In genomic region chr12:57248934-57249742, GRCh38 we compare ENCODE assay signal across 11 cellular contexts. TPM values are rescaled to one million over a fixed set of nuclear protein-coding genes. Genes with fewer than 3 reads are reported as not detected.
DNase-seq lines count a peak whose midpoint lies in the region; ATAC-seq and TF ChIP-seq lines count a peak whose summit lies in the region.
"Had no signal": no experiment of that assay in that cellular context is flagged by ENCODE, and none has a peak within 500 bp of the region (broad histone marks: within the 10 kb centered on the region; RNA-seq: fewer than 3 reads in every experiment).

No MANE protein-coding gene starts in this region.

- H4K8ac ChIP-seq in IMR-90 (ENCODE audit: low read depth in 2 of 2, low read length in 2 of 2), result no peak overlapping the region

- peak overlapping the region; percentile 24 for H3K27ac Mint-ChIP-seq in T-helper 17 cell

- H2AFZ ChIP-seq in DND-41 (ENCODE audit: low read depth, low read length) (no peak overlapping the region), IMR-90 (replicated peaks; ENCODE audit: low read length, poor library complexity) (no peak overlapping the region)

- H3K9ac ChIP-seq in DND-41 (ENCODE audit: low read depth, low read length) (no peak overlapping the region), IMR-90 (ENCODE audit: low read depth, low read length) (no peak overlapping the region)
- H3K9ac ChIP-seq: KMS-11 had no signal

- peaks cover 12% of the 10 kb centered on the region for H3K27me3 Mint-ChIP-seq in T-helper 17 cell

- POLR2A ChIA-PET in IMR-90 (lab: Charles Lee; ENCODE audit: unreplicated experiment), result no interaction called here

- H3K23ac ChIP-seq in IMR-90 (ENCODE audit: low read depth, low read length), result no peak overlapping the region

- H3K18ac ChIP-seq in IMR-90 (ENCODE audit: low read depth, low read length), result no peak overlapping the region

- no peak overlapping the region for H2BK15ac ChIP-seq in IMR-90 (ENCODE audit: low read depth, low read length)

- TF ChIP-seq RAD21 in IMR-90 (IDR thresholded peaks at IDR 0.05; ENCODE audit: low read length), result no peak

- dilution Hi-C loops in IMR-90 (cut with HindIII; ENCODE audit: low sequenced_read_pairs, unreplicated experiment), result no loop called here

- intact Hi-C loops in IMR-90 (cut with micrococcal nuclease), result no loop called here

- peak overlapping the region; percentile 52 for H2AK9ac ChIP-seq in IMR-90 (replicated peaks; ENCODE audit: low read depth, low read length, poor library complexity)

- H3K27ac ChIP-seq in DND-41 (ENCODE audit: low read length), result no peak overlapping the region
- no peak overlapping the region for H3K27ac ChIP-seq in IMR-90 (ENCODE audit: insufficient read depth, low read length)
- H3K27ac ChIP-seq: KMS-11 had no signal

- CTCF ChIA-PET in IMR-90 (lab: Yijun Ruan, JAX), result no interaction called here

- H3K9me3 ChIP-seq in DND-41 (ENCODE audit: insufficient read depth, low read length, severe bottlenecking), result no peaks in the 10 kb centered on the region
- no peaks in the 10 kb centered on the region for H3K9me3 ChIP-seq in IMR-90 (ENCODE audit: control insufficient read depth, insufficient read depth, low read length)
- no peaks in the 10 kb centered on the region for H3K9me3 ChIP-seq in T-helper 17 cell (ENCODE audit: control insufficient read depth, low read length, poor library complexity, severe bottlenecking)

- no peaks in the 10 kb centered on the region for H3K36me3 ChIP-seq in DND-41 (ENCODE audit: insufficient read depth, low read length)
- H3K36me3 ChIP-seq in IMR-90 (ENCODE audit: control insufficient read depth, insufficient read depth, low read length), result peaks cover 4% of the 10 kb centered on the region; the same call in 1 of the 2 replicates

- H3K27me3 ChIP-seq in DND-41 (ENCODE audit: insufficient read depth, low read length, poor library complexity) (no peaks in the 10 kb centered on the region), IMR-90 (ENCODE audit: control insufficient read depth, insufficient read depth, low read length) (no peaks in the 10 kb centered on the region)

- H3K4me3 ChIP-seq in DND-41 (ENCODE audit: low read depth in 1 of 2, low read length in 2 of 2), result no peak overlapping the region
- no peak overlapping the region for H3K4me3 ChIP-seq in IMR-90 (ENCODE audit: insufficient read depth, low read depth, low read length)

- H4K91ac ChIP-seq in IMR-90 (ENCODE audit: insufficient read depth, low read depth, low read length), result no peak overlapping the region

- H3K4me1 ChIP-seq in DND-41 (ENCODE audit: insufficient read depth, low read length) (no peaks in the 10 kb centered on the region), IMR-90 (ENCODE audit: control insufficient read depth, insufficient read depth, low read length) (peaks cover 4% of the 10 kb centered on the region; the same call in 1 of the 2 replicates)

- no peak overlapping the region for H3K14ac ChIP-seq in IMR-90 (replicated peaks; ENCODE audit: low read depth, low read length)

- BruUV-seq in IMR-90 (replicated peaks; lab: Mats Ljungman, UMichigan), result no TSS peak

- H3K4me3 Mint-ChIP-seq in T-helper 17 cell, result no peak overlapping the region

- H4K20me1 ChIP-seq in DND-41 (ENCODE audit: insufficient read depth, low read length), result no peaks in the 10 kb centered on the region
- H4K20me1 ChIP-seq in IMR-90 (ENCODE audit: insufficient read depth, low read length), result peaks cover 13% of the 10 kb centered on the region; the same call in 1 of the 2 replicates

- DNase-seq in DND-41, result no peak
- no peak for DNase-seq in IMR-90
- DNase-seq in T-helper 17 cell, result no peak
- peak; percentile 41 for DNase-seq in medulla oblongata (ENCODE audit: extremely low spot score)
- no peak for DNase-seq in GM19240 (ENCODE audit: insufficient read length, low spot score)
- no peak for DNase-seq in SW 1271 (lab: John Stamatoyannopoulos, UW)
- DNase-seq in NCI-H2029 (lab: John Stamatoyannopoulos, UW), result no peak
- DNase-seq in HCEC 1CT, result no peak
- DNase-seq: NCI-H345 had no signal

- H2AK5ac ChIP-seq in IMR-90 (ENCODE audit: low read depth, low read length), result no peak overlapping the region

- H4K5ac ChIP-seq in IMR-90 (ENCODE audit: low read depth, low read length), result no peak overlapping the region

- peak; percentile 60 for ATAC-seq in DND-41 (ENCODE audit: insufficient read depth, low read depth)
- no peak for ATAC-seq in IMR-90 (ENCODE audit: low read depth)
- ATAC-seq in T-helper 17 cell, result no peak
- ATAC-seq: SK-N-SH treated with all-trans-retinoic acid at 6 μM for 48 hours had no signal

- in situ Hi-C loops in IMR-90 (cut with MboI; ENCODE audit: low sequenced_read_pairs), result no loop called here

- H3K36me3 Mint-ChIP-seq in T-helper 17 cell (ENCODE audit: low read depth), result peaks cover 2% of the 10 kb centered on the region

- no peak overlapping the region for H2BK120ac ChIP-seq in IMR-90 (ENCODE audit: low read depth, low read length)

- TF ChIP-seq POLR2A in IMR-90 (IDR thresholded peaks at IDR 0.05; ENCODE audit: low read depth, low read length), result no peak

- H2BK5ac ChIP-seq in IMR-90 (ENCODE audit: low read depth, low read length, poor library complexity, severe bottlenecking), result no peak overlapping the region

- H3K4me2 ChIP-seq in DND-41 (ENCODE audit: insufficient read depth, low read length), result no peak overlapping the region
- H3K4me2 ChIP-seq in IMR-90 (ENCODE audit: low read depth, low read length), result no peak overlapping the region
- H3K4me2 ChIP-seq: KMS-11 had no signal

- peaks cover 8% of the 10 kb centered on the region for H3K9me1 ChIP-seq in IMR-90 (ENCODE audit: insufficient read depth, low read length)

- no peak overlapping the region for H3K56ac ChIP-seq in IMR-90 (ENCODE audit: extremely low read depth, insufficient read depth, low read length)

- H3K4me1 Mint-ChIP-seq in T-helper 17 cell, result peaks cover 8% of the 10 kb centered on the region

- WGBS in IMR-90 (ENCODE audit: extremely low coverage in 2 of 2, insufficient read length in 1 of 2), 2 experiments, result no CpG with 5 or more reads among the region's 7 CpGs

- no peaks in the 10 kb centered on the region for H3K79me2 ChIP-seq in DND-41 (ENCODE audit: insufficient read depth, low read length)

- H3K4ac ChIP-seq in IMR-90 (ENCODE audit: low read depth, low read length), result no peak overlapping the region

- TF ChIP-seq CTCF in DND-41 (IDR thresholded peaks at IDR 0.05; ENCODE audit: borderline replicate concordance, extremely low read depth, low read length, poor library complexity, severe bottlenecking), result no peak
- TF ChIP-seq CTCF in IMR-90 (conservative IDR thresholded peaks at IDR 0.05; ENCODE audit: low read depth, low read length), result no peak

- H2BK20ac ChIP-seq in IMR-90 (ENCODE audit: low read depth, low read length), result no peak overlapping the region

- no peaks in the 10 kb centered on the region; a peak in 1 of 4 replicates for H3K79me1 ChIP-seq in IMR-90 (ENCODE audit: low read depth in 1 of 2, low read length in 2 of 2)

TF ChIP-seq in IMR-90, 13 proteins besides CTCF, POLR2A, EP300 and RAD21:
- no peak for TF ChIP-seq MXI1 (IDR thresholded peaks at IDR 0.05; ENCODE audit: borderline replicate concordance, low read depth, low read length)
- no peak for TF ChIP-seq SMC3 (IDR thresholded peaks at IDR 0.05; ENCODE audit: low read depth, low read length)
- TF ChIP-seq RCOR1 (IDR thresholded peaks at IDR 0.05; ENCODE audit: insufficient replicate concordance, low read length), result no peak
- TF ChIP-seq CEBPB (IDR thresholded peaks at IDR 0.05; ENCODE audit: low read depth, low read length), result no peak
- no peak for TF ChIP-seq FOS (IDR thresholded peaks at IDR 0.05; ENCODE audit: low read depth, low read length)
- TF ChIP-seq CHD1 (IDR thresholded peaks at IDR 0.05; ENCODE audit: low read depth, low read length), result no peak
- TF ChIP-seq, protein P1, sequence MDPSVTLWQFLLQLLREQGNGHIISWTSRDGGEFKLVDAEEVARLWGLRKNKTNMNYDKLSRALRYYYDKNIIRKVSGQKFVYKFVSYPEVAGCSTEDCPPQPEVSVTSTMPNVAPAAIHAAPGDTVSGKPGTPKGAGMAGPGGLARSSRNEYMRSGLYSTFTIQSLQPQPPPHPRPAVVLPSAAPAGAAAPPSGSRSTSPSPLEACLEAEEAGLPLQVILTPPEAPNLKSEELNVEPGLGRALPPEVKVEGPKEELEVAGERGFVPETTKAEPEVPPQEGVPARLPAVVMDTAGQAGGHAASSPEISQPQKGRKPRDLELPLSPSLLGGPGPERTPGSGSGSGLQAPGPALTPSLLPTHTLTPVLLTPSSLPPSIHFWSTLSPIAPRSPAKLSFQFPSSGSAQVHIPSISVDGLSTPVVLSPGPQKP (IDR thresholded peaks at IDR 0.05; ENCODE audit: borderline replicate concordance, low read depth, low read length), result no peak
- TF ChIP-seq MAZ (IDR thresholded peaks at IDR 0.05; ENCODE audit: borderline replicate concordance, low read depth, low read length), result no peak
- no peak for TF ChIP-seq MAFK (IDR thresholded peaks at IDR 0.05; ENCODE audit: low read depth, low read length)
- no peak for TF ChIP-seq USF2 (IDR thresholded peaks at IDR 0.05; ENCODE audit: low read depth, low read length)
- TF ChIP-seq NFE2L2 (IDR thresholded peaks at IDR 0.05; ENCODE audit: low read depth, low read length), result no peak

RNA-seq across cellular contexts. Expression of gene STAC3, which starts 1.8 kb away (rescaled TPM):
- under 0.01 and 0.18 TPM in 2 replicates for total RNA-seq in IMR-90 (2012; rRNA removed)
- 0.67 and 0.80 TPM in 2 replicates for polyA plus RNA-seq in IMR-90 (2012; rRNA removed)
- polyA plus RNA-seq in IMR-90 (2012; cell fraction: cytosol; rRNA removed), result 0.13 and 0.66 TPM in 2 replicates
- polyA plus RNA-seq in IMR-90 (2012; cell fraction: nucleus; rRNA removed; ENCODE audit: low replicate concordance), result 2.9 and 4.4 TPM in 2 replicates
- total RNA-seq in T-helper 17 cell, result 1 to 10 TPM; 1.6 to 1.9 TPM

RNA-seq across cellular contexts. Expression of gene SHMT2, which starts 19.6 kb away (rescaled TPM):
- 225 and 266 TPM in 2 replicates for total RNA-seq in IMR-90 (2012; rRNA removed)
- 302 and 364 TPM in 2 replicates for polyA plus RNA-seq in IMR-90 (2012; rRNA removed)
- 201 and 323 TPM in 2 replicates for polyA plus RNA-seq in IMR-90 (2012; cell fraction: cytosol; rRNA removed)
- 303 and 511 TPM in 2 replicates for polyA plus RNA-seq in IMR-90 (2012; cell fraction: nucleus; rRNA removed; ENCODE audit: low replicate concordance)
- total RNA-seq in T-helper 17 cell, result 10 to 100 TPM; 28.8 to 36.9 TPM

RNA-seq across cellular contexts. Expression of gene NXPH4, which starts 32.5 kb away (rescaled TPM):
- total RNA-seq in IMR-90 (2012; rRNA removed), result 0.36 and 0.56 TPM in 2 replicates
- polyA plus RNA-seq in IMR-90 (2012; rRNA removed), result 3.3 and 3.8 TPM in 2 replicates
- polyA plus RNA-seq in IMR-90 (2012; cell fraction: cytosol; rRNA removed), result 4.8 and 7.5 TPM in 2 replicates
- polyA plus RNA-seq in IMR-90 (2012; cell fraction: nucleus; rRNA removed; ENCODE audit: low replicate concordance), result 3.3 and 5.8 TPM in 2 replicates
- total RNA-seq in T-helper 17 cell, result not detected
